ENCODE assay signal across 8 cellular contexts in the genomic region with DNA sequence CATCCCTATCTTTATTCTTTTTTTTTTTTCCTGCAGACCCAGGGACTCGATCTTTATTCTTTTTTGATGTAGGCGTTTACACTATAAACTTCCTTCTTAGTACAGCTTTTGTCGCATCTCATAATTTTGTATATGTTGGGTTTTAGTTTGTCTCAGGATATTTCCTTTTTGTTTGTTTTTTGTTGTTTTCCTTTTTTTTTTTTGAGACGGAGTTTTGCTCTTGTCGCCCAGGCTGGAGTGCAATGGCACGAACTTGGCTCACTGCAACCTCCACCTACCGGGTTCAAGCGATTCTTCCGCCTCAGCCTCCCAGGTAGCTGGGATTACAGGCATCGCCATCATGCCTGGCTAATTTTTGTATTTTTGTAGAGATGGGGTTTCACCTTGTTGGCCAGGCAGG. TPM values are rescaled to one million over a fixed set of nuclear protein-coding genes. Genes with fewer than 3 reads are reported as not detected.
DNase-seq lines count a peak whose midpoint lies in the region; ATAC-seq and TF ChIP-seq lines count a peak whose summit lies in the region.
"Not testable (repeated sequence)": the region's sequence is repeated elsewhere in the genome, so short reads cannot be mapped to it uniquely, and the experiment has no call there.

No MANE protein-coding gene starts in this region.

- H3K36me3 ChIP-seq in brain microvascular endothelial cell (replicated peaks) = peaks cover 22% of the 10 kb centered on the region
- H3K36me3 ChIP-seq in lower lobe of right lung = peaks cover 34% of the 10 kb centered on the region
- not testable (repeated sequence) for H3K36me3 ChIP-seq in parathyroid adenoma (ENCODE audit: control insufficient read depth, insufficient read depth, low read length)
- H3K36me3 ChIP-seq in tibial nerve = peaks cover 0 to 33% (median 0%) of the 10 kb centered on the region in 3 donors

- not testable (repeated sequence) for H2AFZ ChIP-seq in parathyroid adenoma

- H3K4me3 ChIP-seq in LNCaP clone FGC (ENCODE audit: low read depth, low read length) (peak overlapping the region; percentile 75), brain microvascular endothelial cell (ENCODE audit: low read depth, low read length) (peak overlapping the region; percentile 99), fibroblast of mammary gland (ENCODE audit: control insufficient read depth, low read depth, low read length) (peak overlapping the region; percentile 98), lower lobe of right lung (peak overlapping the region; percentile 91), parathyroid adenoma (ENCODE audit: low read depth, low read length) (peak overlapping the region; percentile 92), tibial nerve (peak overlapping the region; percentile 74 to 86 (median 80))

- 71 to 72% methylated on average over 10 of the region's 10 CpGs for WGBS in tibial nerve, 2 donors

- not testable (repeated sequence) for TF ChIP-seq POLR2A in tibial nerve (IDR thresholded peaks at IDR 0.05)

- not testable (repeated sequence) for TF ChIP-seq EP300 in tibial nerve (IDR thresholded peaks at IDR 0.05)

- not testable (repeated sequence) for H3K9me3 Mint-ChIP-seq in Calu3 (ENCODE audit: low read depth, unreplicated experiment); activated CD4-positive, alpha-beta T cell treated with anti-CD3 and anti-CD28 coated beads, Interleukin-2, amount 10 ng/mL, durations not matched to agents 24 days and 14 days

- not testable (repeated sequence) for BruUV-seq in Calu3 (replicated peaks; lab: Mats Ljungman, UMichigan)

- not testable (repeated sequence) for DNase-seq in Calu3; LNCaP clone FGC (ENCODE audit: low read depth); activated CD4-positive, alpha-beta T cell treated with anti-CD3 and anti-CD28 coated beads, Interleukin-2, amount 10 ng/mL, durations not matched to agents 24 days and 14 days; brain microvascular endothelial cell; fibroblast of mammary gland (ENCODE audit: low read depth); lower lobe of right lung; tibial nerve (ENCODE audit: low spot score in 2 of 2)

- H3K27ac ChIP-seq in brain microvascular endothelial cell, lower lobe of right lung, parathyroid adenoma: not testable (repeated sequence)
- H3K27ac ChIP-seq in tibial nerve = peak overlapping the region in 1 of 4 donors; percentile 98

- not testable (repeated sequence) for H3K27me3 ChIP-seq in brain microvascular endothelial cell (replicated peaks); lower lobe of right lung (ENCODE audit: low read depth); parathyroid adenoma (ENCODE audit: control insufficient read depth, insufficient read depth, low read length); tibial nerve

- in situ Hi-C loops in brain microvascular endothelial cell (cut with HindIII; ENCODE audit: low pct_ligation_motif_present, low sequenced_read_pairs) = not testable (repeated sequence)

- H3K36me3 Mint-ChIP-seq in Calu3 (ENCODE audit: insufficient read depth, unreplicated experiment) = peaks cover 66% of the 10 kb centered on the region
- H3K36me3 Mint-ChIP-seq in activated CD4-positive, alpha-beta T cell treated with anti-CD3 and anti-CD28 coated beads, Interleukin-2, amount 10 ng/mL, durations not matched to agents 24 days and 14 days (ENCODE audit: low read depth) = peaks cover 52% of the 10 kb centered on the region

- TF ChIP-seq CTCF in Calu3 (IDR thresholded peaks at IDR 0.05; ENCODE audit: unreplicated experiment); LNCaP clone FGC (IDR thresholded peaks at IDR 0.05; ENCODE audit: control insufficient read depth, extremely low read depth, insufficient read depth); brain microvascular endothelial cell (IDR thresholded peaks at IDR 0.05; ENCODE audit: low read depth, low read length, missing control alignments); fibroblast of mammary gland (conservative IDR thresholded peaks at IDR 0.05; ENCODE audit: control insufficient read depth, insufficient read depth, low read depth, low read length); lower lobe of right lung (IDR thresholded peaks at IDR 0.05); parathyroid adenoma (IDR thresholded peaks at IDR 0.05); tibial nerve (IDR thresholded peaks at IDR 0.05): not testable (repeated sequence)

- H3K4me1 Mint-ChIP-seq in Calu3 (ENCODE audit: low read depth, unreplicated experiment) = not testable (repeated sequence)
- H3K4me1 Mint-ChIP-seq in activated CD4-positive, alpha-beta T cell treated with anti-CD3 and anti-CD28 coated beads, Interleukin-2, amount 10 ng/mL, durations not matched to agents 24 days and 14 days = peaks cover 42% of the 10 kb centered on the region

- peaks cover 40% of the 10 kb centered on the region for H3K79me2 ChIP-seq in parathyroid adenoma

- not testable (repeated sequence) for ATAC-seq in lower lobe of right lung

- not testable (repeated sequence) for H3K9ac ChIP-seq in parathyroid adenoma

- intact Hi-C loops in Calu3 (cut with micrococcal nuclease; ENCODE audit: unreplicated experiment); lower lobe of right lung (cut with DNase I): not testable (repeated sequence)
- intact Hi-C loops in activated CD4-positive, alpha-beta T cell treated with anti-CD3 and anti-CD28 coated beads, Interleukin-2, amount 10 ng/mL, durations not matched to agents 24 days and 14 days (cut with micrococcal nuclease) = loop anchor here (10.0 kb wide), 1 partner anchor 394 kb away; a partner anchor contains a TSS

- CTCF ChIA-PET in Calu3 (lab: Charles Lee) = not testable (repeated sequence)

- peak overlapping the region; percentile 98 for H3K27ac Mint-ChIP-seq in Calu3 (ENCODE audit: unreplicated experiment)
- H3K27ac Mint-ChIP-seq in activated CD4-positive, alpha-beta T cell treated with anti-CD3 and anti-CD28 coated beads, Interleukin-2, amount 10 ng/mL, durations not matched to agents 24 days and 14 days = peak overlapping the region; percentile 98

- H3K4me1 ChIP-seq in lower lobe of right lung = peaks cover 53% of the 10 kb centered on the region
- H3K4me1 ChIP-seq in parathyroid adenoma = peaks cover 12% of the 10 kb centered on the region
- peaks cover 0 to 67% (median 25%) of the 10 kb centered on the region in 4 donors for H3K4me1 ChIP-seq in tibial nerve

- not testable (repeated sequence) for H3K27me3 Mint-ChIP-seq in Calu3 (ENCODE audit: unreplicated experiment); activated CD4-positive, alpha-beta T cell treated with anti-CD3 and anti-CD28 coated beads, Interleukin-2, amount 10 ng/mL, durations not matched to agents 24 days and 14 days

- not testable (repeated sequence) for H3K9me3 ChIP-seq in lower lobe of right lung; parathyroid adenoma (ENCODE audit: control insufficient read depth, low read length); tibial nerve

- H3K4me2 ChIP-seq in parathyroid adenoma (ENCODE audit: low read length) = peak overlapping the region; percentile 60

- H3K4me3 Mint-ChIP-seq in Calu3 (ENCODE audit: low read depth, unreplicated experiment) = peak overlapping the region; percentile 93
- H3K4me3 Mint-ChIP-seq in activated CD4-positive, alpha-beta T cell treated with anti-CD3 and anti-CD28 coated beads, Interleukin-2, amount 10 ng/mL, durations not matched to agents 24 days and 14 days = peak overlapping the region; percentile 97

RNA-seq across cellular contexts. Expression of a gene that starts 0.9 kb away (rescaled TPM):
- total RNA-seq in Calu3 (2022) (41.9 and 42.1 TPM in 2 replicates), lower lobe of right lung (35.2 TPM), tibial nerve (10 to 100 TPM; 26.4 to 88.1 (median 70.3) TPM)
- total RNA-seq in activated CD4-positive, alpha-beta T cell treated with anti-CD3 and anti-CD28 coated beads, Interleukin-2, amount 10 ng/mL, durations not matched to agents 24 days and 14 days = 46.0 and 46.1 TPM in 2 replicates

RNA-seq across cellular contexts. Expression of a gene that starts 1.1 kb away (rescaled TPM):
- total RNA-seq in Calu3 (2022) (86.6 and 96.3 TPM in 2 replicates), lower lobe of right lung (69.8 TPM), tibial nerve (10 to 100 TPM; 38.1 to 48.6 (median 44.7) TPM)
- total RNA-seq in activated CD4-positive, alpha-beta T cell treated with anti-CD3 and anti-CD28 coated beads, Interleukin-2, amount 10 ng/mL, durations not matched to agents 24 days and 14 days = 140 and 143 TPM in 2 replicates

RNA-seq across cellular contexts. Expression of a gene that starts 38.5 kb away (rescaled TPM):
- total RNA-seq in Calu3 (2022) (10.6 and 11.0 TPM in 2 replicates), lower lobe of right lung (11.9 TPM), tibial nerve (10 to 100 TPM; 14.2 to 21.9 (median 14.6) TPM)
- total RNA-seq in activated CD4-positive, alpha-beta T cell treated with anti-CD3 and anti-CD28 coated beads, Interleukin-2, amount 10 ng/mL, durations not matched to agents 24 days and 14 days = 17.0 and 18.3 TPM in 2 replicates
